In the genomic region with DNA sequence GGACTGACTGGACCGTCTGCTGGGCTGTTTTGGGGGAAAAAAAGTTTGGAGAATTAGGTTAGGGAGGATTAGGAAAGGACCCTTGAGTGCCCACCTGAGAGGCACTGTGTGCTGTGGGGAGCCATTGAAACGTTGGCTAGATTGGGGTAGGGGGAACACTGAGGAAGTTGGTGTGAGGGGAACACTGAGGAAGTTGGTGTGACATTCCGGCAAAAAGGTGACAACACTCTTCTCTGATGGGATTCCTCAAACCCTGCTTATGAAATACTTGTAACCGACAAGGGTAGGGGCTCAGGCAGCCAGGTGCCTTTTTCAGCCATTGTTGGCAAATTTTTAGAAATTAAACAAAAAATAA, we compare ENCODE assay signal across 8 cellular contexts. TPM values are rescaled to one million over a fixed set of nuclear protein-coding genes. Genes with fewer than 3 reads are reported as not detected.
DNase-seq lines count a peak whose midpoint lies in the region; ATAC-seq and TF ChIP-seq lines count a peak whose summit lies in the region.

No MANE protein-coding gene starts in this region.

- H3K27ac Mint-ChIP-seq in brain, result peak overlapping the region; percentile 58 to 99 (median 97)

- peaks cover 0 to 57% (median 52%) of the 10 kb centered on the region in 9 donors for H3K4me1 ChIP-seq in heart right ventricle
- H3K4me1 ChIP-seq in mesendoderm (ENCODE audit: control insufficient read depth, low read depth, low read length), result peaks cover 3% of the 10 kb centered on the region
- H3K4me1 ChIP-seq in uterus, result no peaks in the 10 kb centered on the region

- no peak for TF ChIP-seq CTCF in heart right ventricle (IDR thresholded peaks at IDR 0.05)
- TF ChIP-seq CTCF in brain (conservative IDR thresholded peaks at IDR 0.05), result no peak
- no peak for TF ChIP-seq CTCF in uterus (IDR thresholded peaks at IDR 0.05)

- peaks cover 43% of the 10 kb centered on the region for H3K4me1 Mint-ChIP-seq in brain

- 7 to 13% methylated on average over 4 of the region's 4 CpGs for WGBS in heart right ventricle, 2 donors
- no CpG with 5 or more reads among the region's 4 CpGs for WGBS in mesendoderm (ENCODE audit: extremely low coverage, insufficient coverage, low lambda C conversion rate)

- peak overlapping the region; percentile 75 for H3K9ac ChIP-seq in mesendoderm (ENCODE audit: low read length)

- no peak overlapping the region for H3K4ac ChIP-seq in mesendoderm (ENCODE audit: low read depth, low read length)

- no peak overlapping the region for H4K8ac ChIP-seq in mesendoderm (ENCODE audit: low read depth, low read length)

- H3K27me3 Mint-ChIP-seq in brain, result peaks cover 15% of the 10 kb centered on the region

- H3K9me3 ChIP-seq in heart right ventricle, result no peaks in the 10 kb centered on the region
- no peaks in the 10 kb centered on the region for H3K9me3 ChIP-seq in uterus

- H3K4me3 Mint-ChIP-seq in brain, result peak overlapping the region; percentile 90 to 95 (median 92)

- peak overlapping the region; percentile 86 for H3K56ac ChIP-seq in mesendoderm (ENCODE audit: low read length)

- H3K36me3 ChIP-seq in heart right ventricle (no peaks in the 10 kb centered on the region), mesendoderm (ENCODE audit: control insufficient read depth, insufficient read depth, low read length) (no peaks in the 10 kb centered on the region), uterus (no peaks in the 10 kb centered on the region)

- no peaks in the 10 kb centered on the region for H3K79me2 ChIP-seq in mesendoderm (ENCODE audit: control insufficient read depth, insufficient read depth, low read length)

- H2AK5ac ChIP-seq in mesendoderm (ENCODE audit: low read length), result no peak overlapping the region

- ATAC-seq in heart right ventricle (peak in 1 of 8 donors; percentile 2), GM21515 (IDR thresholded peaks at IDR 0.05; ENCODE audit: unreplicated experiment) (no peak)

- no peak for TF ChIP-seq POLR2A in uterus (IDR thresholded peaks at IDR 0.05)

- peak overlapping the region; percentile 78 for H3K4me2 ChIP-seq in mesendoderm (ENCODE audit: low read length)

- H3K18ac ChIP-seq in mesendoderm (ENCODE audit: low read length), result peak overlapping the region; percentile 69

- no peak overlapping the region for H2BK15ac ChIP-seq in mesendoderm (replicated peaks; ENCODE audit: low read depth)

- DNase-seq in heart right ventricle (no peak), cardiac septum (ENCODE audit: low spot score) (no peak), mesendoderm (peak; percentile 72), uterus (no peak), middle frontal gyrus (ENCODE audit: extremely low spot score, low spot score) (no peak)
- DNase-seq in activated CD4-positive, alpha-beta T cell treated with anti-CD3 and anti-CD28 coated beads, Interleukin-2, amount 50 U/mL, for 1 hour, result no peak

- H3K23ac ChIP-seq in mesendoderm (ENCODE audit: low read length), result no peak overlapping the region

- H3K9me3 Mint-ChIP-seq in brain, result no peaks in the 10 kb centered on the region

- H3K27me3 ChIP-seq in heart right ventricle (no peaks in the 10 kb centered on the region), mesendoderm (ENCODE audit: insufficient read depth, low read length, poor library complexity) (no peaks in the 10 kb centered on the region), uterus (no peaks in the 10 kb centered on the region)

- H3K79me1 ChIP-seq in mesendoderm (ENCODE audit: low read length), result peaks cover 3% of the 10 kb centered on the region

- no peak overlapping the region for H2BK120ac ChIP-seq in mesendoderm (ENCODE audit: low read depth, low read length)

- no peaks in the 10 kb centered on the region for H3K36me3 Mint-ChIP-seq in brain

- H4K5ac ChIP-seq in mesendoderm (ENCODE audit: low read length), result peak overlapping the region; percentile 81

- H3K4me3 ChIP-seq in heart right ventricle (peak overlapping the region; percentile 56 to 98 (median 88)), mesendoderm (ENCODE audit: low read length) (peak overlapping the region; percentile 68), uterus (peak overlapping the region; percentile 97 to 99)

- intact Hi-C loops in heart right ventricle (cut with DNase I) (loop anchor here in 8 of 10 donors (5.0 to 10.0 kb wide), 6 partner anchors 51 to 189 kb away; partner anchors contain the start of genes HBEGF (in 2 of the 8) and SLC4A9 (in 1 of the 8)), cardiac septum (cut with DNase I) (loop anchor here (5.0 kb wide), 1 partner anchor 171 kb away; the partner anchor contains the start of gene HBEGF), uterus (cut with DNase I; ENCODE audit: low total_unique reads) (no loop called here)

- H2BK5ac ChIP-seq in mesendoderm (ENCODE audit: low read length), result peak overlapping the region; percentile 57

- H3K27ac ChIP-seq in heart right ventricle, result peak overlapping the region; percentile 81 to 99 (median 97)
- H3K27ac ChIP-seq in mesendoderm (ENCODE audit: low read depth, low read length), result peak overlapping the region; percentile 71
- peak overlapping the region; percentile 98 for H3K27ac ChIP-seq in uterus

RNA-seq across cellular contexts. Expression of gene CYSTM1, which starts 1.0 kb away (rescaled TPM):
- total RNA-seq in heart right ventricle (100 to 1,000 TPM in 3 of 10 donors, 10 to 100 TPM in 7; 55.2 to 114 (median 95.3) TPM), cardiac septum (111 TPM), uterus (10 to 100 TPM in 3 of 4 donors, 1 to 10 TPM in 1; 4.4 to 76.8 (median 45.3) TPM)
- polyA plus RNA-seq in heart right ventricle (100 to 1,000 TPM in 1 of 2 donors, 10 to 100 TPM in 1; 45.0 to 217 TPM), brain (ENCODE audit: insufficient read depth, low read depth, low replicate concordance) (119 TPM)
- polyA plus RNA-seq in mesendoderm (2013, experiment 1 of 2), result 21.9 TPM
- polyA plus RNA-seq in mesendoderm (2013, experiment 2 of 2), result 20.3 TPM

RNA-seq across cellular contexts. Expression of gene IGIP, which starts 50.3 kb away (rescaled TPM):
- total RNA-seq in heart right ventricle (10 to 100 TPM in 8 of 10 donors, 1 to 10 TPM in 2; 9.5 to 17.2 (median 13.0) TPM), cardiac septum (15.9 TPM), uterus (10 to 100 TPM; 17.8 to 33.5 (median 31.2) TPM)
- polyA plus RNA-seq in heart right ventricle (10 to 100 TPM in 1 of 2 donors, 1 to 10 TPM in 1; 5.0 to 12.1 TPM), brain (ENCODE audit: insufficient read depth, low read depth, low replicate concordance) (3.7 TPM)
- polyA plus RNA-seq in mesendoderm (2013, experiment 1 of 2), result 0.04 TPM
- 0.04 TPM for polyA plus RNA-seq in mesendoderm (2013, experiment 2 of 2)
